ENCODE assay signal across 1 cellular context in the genomic region with DNA sequence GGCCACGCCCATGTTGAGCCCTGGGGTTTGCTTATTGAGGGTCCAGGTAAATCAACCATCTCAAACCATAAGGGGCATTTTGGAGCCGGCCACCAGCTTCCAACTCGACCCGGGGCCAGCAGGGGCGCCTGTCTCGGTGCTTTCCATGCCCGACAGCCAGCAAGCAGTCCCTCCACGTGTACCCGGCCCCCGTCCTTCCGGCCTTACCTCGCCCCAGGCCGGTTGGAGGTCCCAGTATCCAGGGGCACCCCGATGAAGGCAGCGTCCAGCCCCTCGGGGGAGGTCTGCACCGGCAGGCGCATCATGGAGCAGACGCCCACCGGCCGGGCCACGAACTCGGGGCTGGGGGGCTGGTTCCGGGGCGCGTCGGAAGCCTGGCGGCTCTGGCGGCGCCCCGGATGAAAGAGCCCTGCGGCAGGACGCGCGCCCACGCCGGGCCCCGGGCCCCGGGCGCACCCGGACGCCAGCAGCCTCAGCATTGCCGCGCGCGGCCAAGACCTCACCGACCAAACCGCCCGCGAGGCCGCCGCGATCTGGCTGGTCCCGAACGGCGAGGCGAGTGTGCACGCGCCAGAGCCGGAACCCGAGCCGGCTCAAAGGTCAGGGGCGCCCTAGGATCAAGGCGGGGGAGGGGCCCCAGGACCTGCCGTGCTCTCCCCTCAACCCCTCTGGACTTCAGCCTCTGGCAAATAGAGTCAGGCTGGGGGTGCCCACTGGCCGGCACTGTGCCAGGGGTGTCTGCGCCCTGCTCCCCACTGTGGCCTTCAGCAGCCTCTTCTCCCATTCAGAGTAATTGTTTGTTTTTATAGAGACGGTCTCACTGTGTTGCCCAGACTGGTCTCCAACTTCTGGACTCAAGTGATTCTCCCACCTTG.
TF ChIP-seq lines count a peak whose summit lies in the region.

A gene with protein sequence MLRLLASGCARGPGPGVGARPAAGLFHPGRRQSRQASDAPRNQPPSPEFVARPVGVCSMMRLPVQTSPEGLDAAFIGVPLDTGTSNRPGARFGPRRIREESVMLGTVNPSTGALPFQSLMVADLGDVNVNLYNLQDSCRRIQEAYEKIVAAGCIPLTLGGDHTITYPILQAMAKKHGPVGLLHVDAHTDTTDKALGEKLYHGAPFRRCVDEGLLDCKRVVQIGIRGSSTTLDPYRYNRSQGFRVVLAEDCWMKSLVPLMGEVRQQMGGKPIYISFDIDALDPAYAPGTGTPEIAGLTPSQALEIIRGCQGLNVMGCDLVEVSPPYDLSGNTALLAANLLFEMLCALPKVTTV (minus strand): TSS at position 563 of the 875 bp plus-strand sequence. CDS start 84 bp downstream, at position 479.

TF ChIP-seq in GM12878, 131 proteins besides CTCF, POLR2A, EP300 and RAD21 (continued from another document):
- TF ChIP-seq NR2C2 (IDR thresholded peaks at IDR 0.05; ENCODE audit: borderline replicate concordance, control insufficient read depth, insufficient read length, low read depth), result no peak
- TF ChIP-seq, protein P1, sequence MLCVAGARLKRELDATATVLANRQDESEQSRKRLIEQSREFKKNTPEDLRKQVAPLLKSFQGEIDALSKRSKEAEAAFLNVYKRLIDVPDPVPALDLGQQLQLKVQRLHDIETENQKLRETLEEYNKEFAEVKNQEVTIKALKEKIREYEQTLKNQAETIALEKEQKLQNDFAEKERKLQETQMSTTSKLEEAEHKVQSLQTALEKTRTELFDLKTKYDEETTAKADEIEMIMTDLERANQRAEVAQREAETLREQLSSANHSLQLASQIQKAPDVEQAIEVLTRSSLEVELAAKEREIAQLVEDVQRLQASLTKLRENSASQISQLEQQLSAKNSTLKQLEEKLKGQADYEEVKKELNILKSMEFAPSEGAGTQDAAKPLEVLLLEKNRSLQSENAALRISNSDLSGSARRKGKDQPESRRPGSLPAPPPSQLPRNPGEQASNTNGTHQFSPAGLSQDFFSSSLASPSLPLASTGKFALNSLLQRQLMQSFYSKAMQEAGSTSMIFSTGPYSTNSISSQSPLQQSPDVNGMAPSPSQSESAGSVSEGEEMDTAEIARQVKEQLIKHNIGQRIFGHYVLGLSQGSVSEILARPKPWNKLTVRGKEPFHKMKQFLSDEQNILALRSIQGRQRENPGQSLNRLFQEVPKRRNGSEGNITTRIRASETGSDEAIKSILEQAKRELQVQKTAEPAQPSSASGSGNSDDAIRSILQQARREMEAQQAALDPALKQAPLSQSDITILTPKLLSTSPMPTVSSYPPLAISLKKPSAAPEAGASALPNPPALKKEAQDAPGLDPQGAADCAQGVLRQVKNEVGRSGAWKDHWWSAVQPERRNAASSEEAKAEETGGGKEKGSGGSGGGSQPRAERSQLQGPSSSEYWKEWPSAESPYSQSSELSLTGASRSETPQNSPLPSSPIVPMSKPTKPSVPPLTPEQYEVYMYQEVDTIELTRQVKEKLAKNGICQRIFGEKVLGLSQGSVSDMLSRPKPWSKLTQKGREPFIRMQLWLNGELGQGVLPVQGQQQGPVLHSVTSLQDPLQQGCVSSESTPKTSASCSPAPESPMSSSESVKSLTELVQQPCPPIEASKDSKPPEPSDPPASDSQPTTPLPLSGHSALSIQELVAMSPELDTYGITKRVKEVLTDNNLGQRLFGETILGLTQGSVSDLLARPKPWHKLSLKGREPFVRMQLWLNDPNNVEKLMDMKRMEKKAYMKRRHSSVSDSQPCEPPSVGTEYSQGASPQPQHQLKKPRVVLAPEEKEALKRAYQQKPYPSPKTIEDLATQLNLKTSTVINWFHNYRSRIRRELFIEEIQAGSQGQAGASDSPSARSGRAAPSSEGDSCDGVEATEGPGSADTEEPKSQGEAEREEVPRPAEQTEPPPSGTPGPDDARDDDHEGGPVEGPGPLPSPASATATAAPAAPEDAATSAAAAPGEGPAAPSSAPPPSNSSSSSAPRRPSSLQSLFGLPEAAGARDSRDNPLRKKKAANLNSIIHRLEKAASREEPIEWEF (IDR thresholded peaks at IDR 0.05; ENCODE audit: insufficient replicate concordance, low read depth, low read length), result no peak
- TF ChIP-seq CBX3 (IDR thresholded peaks at IDR 0.05; ENCODE audit: borderline replicate concordance, low read depth), result no peak
- TF ChIP-seq POLR2AphosphoS2 (IDR thresholded peaks at IDR 0.05; ENCODE audit: low read depth, low read length), result no peak
- no peak for TF ChIP-seq ZNF274 (IDR thresholded peaks at IDR 0.05; ENCODE audit: insufficient read depth, insufficient read length)
- TF ChIP-seq ZBED1 (IDR thresholded peaks at IDR 0.05; ENCODE audit: borderline replicate concordance), result no peak
- TF ChIP-seq, protein P2, sequence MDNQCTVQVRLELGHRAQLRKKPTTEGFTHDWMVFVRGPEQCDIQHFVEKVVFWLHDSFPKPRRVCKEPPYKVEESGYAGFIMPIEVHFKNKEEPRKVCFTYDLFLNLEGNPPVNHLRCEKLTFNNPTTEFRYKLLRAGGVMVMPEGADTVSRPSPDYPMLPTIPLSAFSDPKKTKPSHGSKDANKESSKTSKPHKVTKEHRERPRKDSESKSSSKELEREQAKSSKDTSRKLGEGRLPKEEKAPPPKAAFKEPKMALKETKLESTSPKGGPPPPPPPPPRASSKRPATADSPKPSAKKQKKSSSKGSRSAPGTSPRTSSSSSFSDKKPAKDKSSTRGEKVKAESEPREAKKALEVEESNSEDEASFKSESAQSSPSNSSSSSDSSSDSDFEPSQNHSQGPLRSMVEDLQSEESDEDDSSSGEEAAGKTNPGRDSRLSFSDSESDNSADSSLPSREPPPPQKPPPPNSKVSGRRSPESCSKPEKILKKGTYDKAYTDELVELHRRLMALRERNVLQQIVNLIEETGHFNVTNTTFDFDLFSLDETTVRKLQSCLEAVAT (IDR thresholded peaks at IDR 0.05), result no peak
- TF ChIP-seq NR2C1 (IDR thresholded peaks at IDR 0.05), result no peak; the same call in 1 of the 2 replicates
- TF ChIP-seq RFX5 (IDR thresholded peaks at IDR 0.05; ENCODE audit: low read depth, low read length), result no peak
- TF ChIP-seq PML (IDR thresholded peaks at IDR 0.05; ENCODE audit: low read length), result no peak
- no peak for TF ChIP-seq ZSCAN29 (IDR thresholded peaks at IDR 0.05)
- TF ChIP-seq LARP7 (IDR thresholded peaks at IDR 0.05), result peak; percentile 77
- TF ChIP-seq EZH2 (IDR thresholded peaks at IDR 0.05; ENCODE audit: borderline replicate concordance, control insufficient read depth, low read depth, low read length), result no peak
- no peak for TF ChIP-seq KAT2A (conservative IDR thresholded peaks at IDR 0.05; ENCODE audit: control insufficient read depth, low read depth, low read length)
- TF ChIP-seq JUNB (IDR thresholded peaks at IDR 0.05), result no peak
- TF ChIP-seq RB1 (IDR thresholded peaks at IDR 0.05; ENCODE audit: borderline replicate concordance), result 0 out of 2 replicates have a peak, but pooled peaks have one; percentile 62
- no peak for TF ChIP-seq STAT1 (conservative IDR thresholded peaks at IDR 0.05)
- no peak for TF ChIP-seq MYB (IDR thresholded peaks at IDR 0.05; ENCODE audit: borderline replicate concordance, low read depth, low read length)
- TF ChIP-seq FOXM1 (IDR thresholded peaks at IDR 0.05; ENCODE audit: low read depth, low read length), result no peak
- no peak for TF ChIP-seq CBFB (IDR thresholded peaks at IDR 0.05; ENCODE audit: low read depth)
- no peak for TF ChIP-seq SPI1 (IDR thresholded peaks at IDR 0.05; ENCODE audit: borderline replicate concordance, insufficient read depth, low read depth, low read length)
- no peak for TF ChIP-seq GABPA (IDR thresholded peaks at IDR 0.05; ENCODE audit: low read depth)
- no peak for TF ChIP-seq ZNF622 (IDR thresholded peaks at IDR 0.05)
- no peak for TF ChIP-seq CBX5 (IDR thresholded peaks at IDR 0.05; ENCODE audit: low read depth)
- TF ChIP-seq GATAD2B (conservative IDR thresholded peaks at IDR 0.05; ENCODE audit: low read depth), result peak; percentile 96
- TF ChIP-seq SUPT20H (IDR thresholded peaks at IDR 0.05; ENCODE audit: borderline replicate concordance, control insufficient read depth, low read depth, low read length), result no peak
- no peak for TF ChIP-seq ZZZ3 (IDR thresholded peaks at IDR 0.05; ENCODE audit: control insufficient read depth, insufficient read length, low read depth)
- TF ChIP-seq, protein P3, sequence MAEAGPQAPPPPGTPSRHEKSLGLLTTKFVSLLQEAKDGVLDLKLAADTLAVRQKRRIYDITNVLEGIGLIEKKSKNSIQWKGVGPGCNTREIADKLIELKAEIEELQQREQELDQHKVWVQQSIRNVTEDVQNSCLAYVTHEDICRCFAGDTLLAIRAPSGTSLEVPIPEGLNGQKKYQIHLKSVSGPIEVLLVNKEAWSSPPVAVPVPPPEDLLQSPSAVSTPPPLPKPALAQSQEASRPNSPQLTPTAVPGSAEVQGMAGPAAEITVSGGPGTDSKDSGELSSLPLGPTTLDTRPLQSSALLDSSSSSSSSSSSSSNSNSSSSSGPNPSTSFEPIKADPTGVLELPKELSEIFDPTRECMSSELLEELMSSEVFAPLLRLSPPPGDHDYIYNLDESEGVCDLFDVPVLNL (IDR thresholded peaks at IDR 0.05; ENCODE audit: low read depth, low read length), result no peak
- TF ChIP-seq RUNX3 (IDR thresholded peaks at IDR 0.05; ENCODE audit: low read length), result no peak
- no peak for TF ChIP-seq SRF (IDR thresholded peaks at IDR 0.05; ENCODE audit: low read depth in 2 of 2, low read length in 2 of 2)
- no peak for TF ChIP-seq CHD2 (IDR thresholded peaks at IDR 0.05; ENCODE audit: borderline replicate concordance, low read depth, low read length)
- no peak for TF ChIP-seq YBX1 (IDR thresholded peaks at IDR 0.05)
- TF ChIP-seq YY1 (IDR thresholded peaks at IDR 0.05; ENCODE audit: low read depth, low read length), result no peak
- TF ChIP-seq, protein P4, sequence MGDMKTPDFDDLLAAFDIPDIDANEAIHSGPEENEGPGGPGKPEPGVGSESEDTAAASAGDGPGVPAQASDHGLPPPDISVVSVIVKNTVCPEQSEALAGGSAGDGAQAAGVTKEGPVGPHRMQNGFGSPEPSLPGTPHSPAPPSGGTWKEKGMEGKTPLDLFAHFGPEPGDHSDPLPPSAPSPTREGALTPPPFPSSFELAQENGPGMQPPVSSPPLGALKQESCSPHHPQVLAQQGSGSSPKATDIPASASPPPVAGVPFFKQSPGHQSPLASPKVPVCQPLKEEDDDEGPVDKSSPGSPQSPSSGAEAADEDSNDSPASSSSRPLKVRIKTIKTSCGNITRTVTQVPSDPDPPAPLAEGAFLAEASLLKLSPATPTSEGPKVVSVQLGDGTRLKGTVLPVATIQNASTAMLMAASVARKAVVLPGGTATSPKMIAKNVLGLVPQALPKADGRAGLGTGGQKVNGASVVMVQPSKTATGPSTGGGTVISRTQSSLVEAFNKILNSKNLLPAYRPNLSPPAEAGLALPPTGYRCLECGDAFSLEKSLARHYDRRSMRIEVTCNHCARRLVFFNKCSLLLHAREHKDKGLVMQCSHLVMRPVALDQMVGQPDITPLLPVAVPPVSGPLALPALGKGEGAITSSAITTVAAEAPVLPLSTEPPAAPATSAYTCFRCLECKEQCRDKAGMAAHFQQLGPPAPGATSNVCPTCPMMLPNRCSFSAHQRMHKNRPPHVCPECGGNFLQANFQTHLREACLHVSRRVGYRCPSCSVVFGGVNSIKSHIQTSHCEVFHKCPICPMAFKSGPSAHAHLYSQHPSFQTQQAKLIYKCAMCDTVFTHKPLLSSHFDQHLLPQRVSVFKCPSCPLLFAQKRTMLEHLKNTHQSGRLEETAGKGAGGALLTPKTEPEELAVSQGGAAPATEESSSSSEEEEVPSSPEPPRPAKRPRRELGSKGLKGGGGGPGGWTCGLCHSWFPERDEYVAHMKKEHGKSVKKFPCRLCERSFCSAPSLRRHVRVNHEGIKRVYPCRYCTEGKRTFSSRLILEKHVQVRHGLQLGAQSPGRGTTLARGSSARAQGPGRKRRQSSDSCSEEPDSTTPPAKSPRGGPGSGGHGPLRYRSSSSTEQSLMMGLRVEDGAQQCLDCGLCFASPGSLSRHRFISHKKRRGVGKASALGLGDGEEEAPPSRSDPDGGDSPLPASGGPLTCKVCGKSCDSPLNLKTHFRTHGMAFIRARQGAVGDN (IDR thresholded peaks at IDR 0.05), result peak; percentile 86
- TF ChIP-seq TARDBP (IDR thresholded peaks at IDR 0.05; ENCODE audit: borderline replicate concordance), result no peak
TF ChIP-seq in GM12878: peak in this region for 19.
